14 cellular contexts compared by ENCODE assay signal in the genomic region with DNA sequence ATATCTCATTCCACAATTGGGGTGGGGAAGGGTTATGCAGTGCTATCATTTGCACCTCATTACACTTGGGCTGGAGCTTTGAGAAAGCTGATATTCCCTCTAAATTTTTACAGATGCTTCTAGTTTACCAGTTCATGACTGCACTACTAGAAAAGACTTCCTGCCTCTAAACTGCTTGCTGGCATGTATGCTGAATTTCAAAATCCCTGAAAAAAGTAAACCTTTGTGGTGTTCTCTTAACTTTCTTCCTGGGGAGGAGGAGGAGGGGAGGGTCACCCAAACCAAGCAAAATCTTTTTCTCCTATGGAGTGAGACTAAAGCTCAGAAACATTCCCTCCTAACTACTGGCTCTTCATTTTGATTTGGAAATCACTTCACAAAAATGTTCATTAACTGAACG. TPM values are rescaled to one million over a fixed set of nuclear protein-coding genes. Genes with fewer than 3 reads are reported as not detected.
A peak's percentile ranks its signal among the peaks of the same experiment; 100 is the strongest.
DNase-seq lines count a peak whose midpoint lies in the region; ATAC-seq and TF ChIP-seq lines count a peak whose summit lies in the region.
"Had no signal": no experiment of that assay in that cellular context is flagged by ENCODE, and none has a peak within 500 bp of the region (broad histone marks: within the 10 kb centered on the region; RNA-seq: fewer than 3 reads in every experiment).

No MANE protein-coding gene starts in this region.

- ATAC-seq in GM19397 (IDR thresholded peaks at IDR 0.05; ENCODE audit: unreplicated experiment) = no peak
- no peak for ATAC-seq in HG03135 (IDR thresholded peaks at IDR 0.05; ENCODE audit: unreplicated experiment)
- ATAC-seq: naive thymus-derived CD8-positive, alpha-beta T cell had no signal

- TF ChIP-seq CTCF in HFFc6 (IDR thresholded peaks at IDR 0.05) (no peak), astrocyte of the spinal cord (IDR thresholded peaks at IDR 0.05; ENCODE audit: low read depth, low read length) (no peak), type B pancreatic cell (conservative IDR thresholded peaks at IDR 0.05) (no peak)

- peak overlapping the region; percentile 78 for H3K4me3 Mint-ChIP-seq in HFFc6
- no peak overlapping the region for H3K4me3 Mint-ChIP-seq in immature natural killer cell
- peak overlapping the region; percentile 59 for H3K4me3 Mint-ChIP-seq in type B pancreatic cell
- H3K4me3 Mint-ChIP-seq: activated naive CD4-positive, alpha-beta T cell treated with anti-CD3 and anti-CD28 coated beads, Interleukin-2, amount 50 U/mL, for 24 hours; naive thymus-derived CD8-positive, alpha-beta T cell had no signal

- H3K27me3 ChIP-seq in Karpas-422 (ENCODE audit: low read length) = no peaks in the 10 kb centered on the region
- H3K27me3 ChIP-seq: SJSA1 had no signal

- H3K9ac ChIP-seq in Karpas-422 (ENCODE audit: low read length) = no peak overlapping the region

- in situ Hi-C loops in astrocyte of the spinal cord (cut with HindIII; ENCODE audit: low sequenced_read_pairs) = no loop called here

- H2AFZ ChIP-seq in Karpas-422 (ENCODE audit: low read length) = no peak overlapping the region

- H3K27ac ChIP-seq in Karpas-422 (ENCODE audit: low read length) = no peak overlapping the region

- H3K9me2 ChIP-seq in Karpas-422 (replicated peaks; ENCODE audit: insufficient read depth, low read length) = no peaks in the 10 kb centered on the region

- no peaks in the 10 kb centered on the region for H4K20me1 ChIP-seq in Karpas-422 (ENCODE audit: insufficient read depth, low read depth, low read length)

- no peaks in the 10 kb centered on the region for H3K79me2 ChIP-seq in Karpas-422 (ENCODE audit: low read length)

- H3K4me1 Mint-ChIP-seq in HFFc6 (ENCODE audit: low read depth) (peaks cover 64% of the 10 kb centered on the region), immature natural killer cell (peaks cover 34 to 55% of the 10 kb centered on the region in 2 donors), type B pancreatic cell (ENCODE audit: unreplicated experiment) (peaks cover 50% of the 10 kb centered on the region)
- H3K4me1 Mint-ChIP-seq: activated naive CD4-positive, alpha-beta T cell treated with anti-CD3 and anti-CD28 coated beads, Interleukin-2, amount 50 U/mL, for 24 hours; naive thymus-derived CD8-positive, alpha-beta T cell had no signal

- H3K9me3 ChIP-seq in Karpas-422 (ENCODE audit: low read length) = no peaks in the 10 kb centered on the region
- H3K9me3 ChIP-seq: Caco-2, SJSA1 had no signal

- no peak overlapping the region for H3K4me3 ChIP-seq in astrocyte of the spinal cord (ENCODE audit: low read depth, low read length)
- H3K4me3 ChIP-seq in Karpas-422 (ENCODE audit: low read length) = no peak overlapping the region
- H3K4me3 ChIP-seq: SJSA1 had no signal

- H3K27ac Mint-ChIP-seq in HFFc6 (peak overlapping the region; percentile 85), immature natural killer cell (peak overlapping the region; percentile 14 to 51 (median 33)), type B pancreatic cell (peak overlapping the region; percentile 95)
- H3K27ac Mint-ChIP-seq: activated naive CD4-positive, alpha-beta T cell treated with anti-CD3 and anti-CD28 coated beads, Interleukin-2, amount 50 U/mL, for 24 hours; naive thymus-derived CD8-positive, alpha-beta T cell had no signal

- H3K9me3 Mint-ChIP-seq in HFFc6 (no peaks in the 10 kb centered on the region), immature natural killer cell (no peaks in the 10 kb centered on the region), type B pancreatic cell (no peaks in the 10 kb centered on the region)
- H3K9me3 Mint-ChIP-seq: activated naive CD4-positive, alpha-beta T cell treated with anti-CD3 and anti-CD28 coated beads, Interleukin-2, amount 50 U/mL, for 24 hours; naive thymus-derived CD8-positive, alpha-beta T cell had no signal

- DNase-seq in HFFc6 = peak; percentile 7
- DNase-seq in astrocyte of the spinal cord (ENCODE audit: low read depth, low spot score) = peak; percentile 52
- no peak for DNase-seq in immature natural killer cell
- DNase-seq in type B pancreatic cell (ENCODE audit: extremely low spot score, unreplicated experiment) = no peak
- no peak for DNase-seq in Karpas-422
- DNase-seq: Caco-2; cortex of kidney; kidney; naive thymus-derived CD8-positive, alpha-beta T cell; substantia nigra had no signal

- H3K27me3 Mint-ChIP-seq in HFFc6 (ENCODE audit: insufficient read depth) (no peaks in the 10 kb centered on the region), immature natural killer cell (ENCODE audit: low read depth in 3 of 3) (peaks cover 0 to 4% (median 2%) of the 10 kb centered on the region in 3 donors), type B pancreatic cell (no peaks in the 10 kb centered on the region)

- H3K36me3 Mint-ChIP-seq in HFFc6 (ENCODE audit: low read depth) (no peaks in the 10 kb centered on the region), immature natural killer cell (peaks cover 0 to 7% (median 0%) of the 10 kb centered on the region in 3 donors), type B pancreatic cell (no peaks in the 10 kb centered on the region)
- H3K36me3 Mint-ChIP-seq: activated naive CD4-positive, alpha-beta T cell treated with anti-CD3 and anti-CD28 coated beads, Interleukin-2, amount 50 U/mL, for 24 hours; naive thymus-derived CD8-positive, alpha-beta T cell had no signal

- H3K36me3 ChIP-seq in Karpas-422 (ENCODE audit: insufficient read depth, low read length) = no peaks in the 10 kb centered on the region
- H3K36me3 ChIP-seq: SJSA1 had no signal

- H3K4me2 ChIP-seq in Karpas-422 (ENCODE audit: low read depth, low read length, poor library complexity, severe bottlenecking) = no peak overlapping the region

- no peaks in the 10 kb centered on the region for H3K4me1 ChIP-seq in Karpas-422 (ENCODE audit: low read length)
- H3K4me1 ChIP-seq: Caco-2 had no signal

RNA-seq across cellular contexts. Expression of a gene that starts 45.1 kb away (rescaled TPM):
- 10 to 100 TPM; 19.0 to 28.7 (median 25.4) TPM for total RNA-seq in HFFc6 (2021; fragmentation: NEBNext Ultra II Directional; extraction: Animal tissue kit (Norgen Biotek cat#: 25700))
- 10 to 100 TPM in 1 of 3 donors, 1 to 10 TPM in 2; 6.5 to 11.0 (median 7.7) TPM for polyA plus RNA-seq in immature natural killer cell
- total RNA-seq in type B pancreatic cell (ENCODE audit: low replicate concordance) = 7.6 and 80.9 TPM in 2 replicates
- total RNA-seq in Karpas-422 (2014; rRNA removed; shearing (Covaris generic); ENCODE audit: low replicate concordance) = not detected in 2 replicates
- total RNA-seq: naive thymus-derived CD8-positive, alpha-beta T cell had no signal
- polyA plus RNA-seq: naive thymus-derived CD8-positive, alpha-beta T cell had no signal

Comparison
In these comparisons a context has a peak if more than half of its experiments do, and no peak if none do; other contexts are left out.
1. DNase-seq: peak in HFFc6 (single experiment) and astrocyte of the spinal cord (single experiment); none in immature natural killer cell (0 of 3), type B pancreatic cell (single experiment) and Karpas-422 (single experiment).
2. H3K27ac Mint-ChIP-seq: peak in every context shown above with its lines; median percentile 95 in type B pancreatic cell; 85 in HFFc6; 33 in immature natural killer cell.
3. H3K4me3 Mint-ChIP-seq: peak in HFFc6 (single experiment) and type B pancreatic cell (single experiment); none in immature natural killer cell (0 of 5).